In the genomic region with DNA sequence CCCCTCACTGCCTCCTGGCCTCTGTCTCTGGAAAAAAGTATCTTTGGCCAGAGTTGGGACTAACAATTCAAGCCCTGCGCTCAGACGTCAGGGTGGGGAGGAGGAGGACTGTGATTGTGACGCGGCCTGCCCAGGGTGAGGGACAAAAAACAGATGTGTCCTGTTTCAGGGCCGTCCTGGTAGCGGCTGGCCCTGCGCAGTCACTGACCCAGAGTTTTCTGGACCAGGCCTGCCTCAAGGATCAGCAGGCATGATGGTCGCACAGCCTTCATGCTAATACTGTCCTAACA, we compare ENCODE assay signal across 1 cellular context.
TF ChIP-seq lines count a peak whose summit lies in the region.

No MANE protein-coding gene starts in this region.

TF ChIP-seq in HepG2, 621 proteins besides CTCF, POLR2A, EP300 and RAD21 (continued from another document):
- TF ChIP-seq AGO2 (optimal IDR thresholded peaks at IDR 0.05; ENCODE audit: low read depth, low read length) (peak; percentile 49), RBM22 (optimal IDR thresholded peaks at IDR 0.05; ENCODE audit: low read length) (peak; percentile 45)
TF ChIP-seq in HepG2: peak in this region for 2.
